8 cellular contexts compared by ENCODE assay signal in genomic region chr19:7340959-7341837, GRCh38. TPM values are rescaled to one million over a fixed set of nuclear protein-coding genes. Genes with fewer than 3 reads are reported as not detected.
DNase-seq lines count a peak whose midpoint lies in the region; ATAC-seq, FAIRE-seq and TF ChIP-seq lines count a peak whose summit lies in the region.

No MANE protein-coding gene starts in this region.

- H3K9me3 ChIP-seq in astrocyte (ENCODE audit: insufficient read depth, low read depth, low read length): peaks cover 4% of the 10 kb centered on the region
- no peaks in the 10 kb centered on the region for H3K9me3 ChIP-seq in skeletal muscle tissue (ENCODE audit: control insufficient read depth in 3 of 3, low read length in 3 of 3)

- no peak overlapping the region for H3K27ac ChIP-seq in astrocyte (ENCODE audit: low read depth, low read length)
- no peak overlapping the region for H3K27ac ChIP-seq in skeletal muscle tissue (ENCODE audit: low read depth, low read length)

- no peaks in the 10 kb centered on the region for H3K36me3 Mint-ChIP-seq in T-helper 2 cell treated with Interferon-gamma antibody and Interleukin-4, amounts not matched to agents 5 μg/mL and 100 μg/mL, for 36 hours (ENCODE audit: low read depth)
- H3K36me3 Mint-ChIP-seq in astrocyte (ENCODE audit: low read depth, unreplicated experiment): no peaks in the 10 kb centered on the region

- H3K4me3 ChIP-seq in GM06990 (replicated peaks; ENCODE audit: low read depth, low read length) (no peak overlapping the region), astrocyte (ENCODE audit: insufficient read depth, low read depth, low read length) (no peak overlapping the region), skeletal muscle tissue (ENCODE audit: low read length in 3 of 3) (no peak overlapping the region)

- no peak for ATAC-seq in GM21526 (IDR thresholded peaks at IDR 0.05; ENCODE audit: low FRiP score, unreplicated experiment)

- H3K27ac Mint-ChIP-seq in T-helper 2 cell treated with Interferon-gamma antibody and Interleukin-4, amounts not matched to agents 5 μg/mL and 100 μg/mL, for 36 hours: peak overlapping the region; percentile 38
- H3K27ac Mint-ChIP-seq in astrocyte (ENCODE audit: unreplicated experiment): no peak overlapping the region

- H3K27me3 Mint-ChIP-seq in T-helper 2 cell treated with Interferon-gamma antibody and Interleukin-4, amounts not matched to agents 5 μg/mL and 100 μg/mL, for 36 hours (ENCODE audit: low read depth): no peaks in the 10 kb centered on the region
- peaks cover 8% of the 10 kb centered on the region for H3K27me3 Mint-ChIP-seq in astrocyte (ENCODE audit: low read depth, unreplicated experiment)

- H3K36me3 ChIP-seq in GM06990 (ENCODE audit: control insufficient read depth, insufficient read depth, low read length) (no peaks in the 10 kb centered on the region), astrocyte (ENCODE audit: insufficient read depth, low read length) (no peaks in the 10 kb centered on the region), skeletal muscle tissue (ENCODE audit: control insufficient read depth in 3 of 3, insufficient read depth in 3 of 3, low read length in 3 of 3) (no peaks in the 10 kb centered on the region)

- H2AFZ ChIP-seq in astrocyte (ENCODE audit: low read depth, low read length): peak overlapping the region; percentile 46

- H4K20me1 ChIP-seq in astrocyte (ENCODE audit: insufficient read depth, low read length): no peaks in the 10 kb centered on the region

- H3K79me2 ChIP-seq in astrocyte (ENCODE audit: insufficient read depth, low read length): no peaks in the 10 kb centered on the region

- no peak overlapping the region for H3K4me2 ChIP-seq in astrocyte (ENCODE audit: low read length)

- peaks cover 56% of the 10 kb centered on the region for H3K4me1 Mint-ChIP-seq in T-helper 2 cell treated with Interferon-gamma antibody and Interleukin-4, amounts not matched to agents 5 μg/mL and 100 μg/mL, for 36 hours (ENCODE audit: low read depth)
- no peaks in the 10 kb centered on the region for H3K4me1 Mint-ChIP-seq in astrocyte (ENCODE audit: low read depth, unreplicated experiment)

- H3K4me1 ChIP-seq in astrocyte (ENCODE audit: insufficient read depth, low read length) (no peaks in the 10 kb centered on the region), skeletal muscle tissue (ENCODE audit: control insufficient read depth in 3 of 3, insufficient read depth in 3 of 3, low read length in 3 of 3) (peaks cover 0 to 6% (median 6%) of the 10 kb centered on the region in 3 donors)

- H3K9ac ChIP-seq in astrocyte (ENCODE audit: low read length): no peak overlapping the region
- peak overlapping the region in 2 of 3 donors; percentile 20 to 30 for H3K9ac ChIP-seq in skeletal muscle tissue (ENCODE audit: low read depth in 1 of 3, low read length in 3 of 3)

- TF ChIP-seq CTCF in GM06990 (IDR thresholded peaks at IDR 0.05; ENCODE audit: insufficient read depth, low read length, poor library complexity, severe bottlenecking) (peak; percentile 89), astrocyte (IDR thresholded peaks at IDR 0.05; ENCODE audit: insufficient read depth, low read depth, low read length) (peak; percentile 90)

- H3K4me3 Mint-ChIP-seq in T-helper 2 cell treated with Interferon-gamma antibody and Interleukin-4, amounts not matched to agents 5 μg/mL and 100 μg/mL, for 36 hours: peak overlapping the region; percentile 42
- H3K4me3 Mint-ChIP-seq in astrocyte (ENCODE audit: unreplicated experiment): no peak overlapping the region

- no peaks in the 10 kb centered on the region for H3K9me3 Mint-ChIP-seq in T-helper 2 cell treated with Interferon-gamma antibody and Interleukin-4, amounts not matched to agents 5 μg/mL and 100 μg/mL, for 36 hours
- no peaks in the 10 kb centered on the region for H3K9me3 Mint-ChIP-seq in astrocyte (ENCODE audit: unreplicated experiment)

- DNase-seq in GM06990 (ENCODE audit: extremely low read depth, insufficient read length): peak; percentile 75
- peak; percentile 69 for DNase-seq in NCI-H1105 treated with DMSO at 0.1 percent for 48 hours (lab: John Stamatoyannopoulos, UW)
- DNase-seq in T-helper 2 cell treated with Interferon-gamma antibody and Interleukin-4, amounts not matched to agents 5 μg/mL and 100 μg/mL, for 36 hours (ENCODE audit: low spot score): peak; percentile 57
- peak; percentile 29 for DNase-seq in astrocyte (ENCODE audit: low read depth)
- DNase-seq in hippocampal formation (lab: John Stamatoyannopoulos, UW): peak; percentile 66 to 74
- no peak for DNase-seq in GM19240 (ENCODE audit: insufficient read length, low spot score)

- FAIRE-seq in astrocyte (lab: Jason Lieb, UNC): peak; percentile 63

- H3K27me3 ChIP-seq in GM06990 (replicated peaks; ENCODE audit: control insufficient read depth, insufficient read depth, low read length) (no peaks in the 10 kb centered on the region), astrocyte (ENCODE audit: insufficient read depth, low read length) (no peaks in the 10 kb centered on the region), skeletal muscle tissue (ENCODE audit: control insufficient read depth in 3 of 3, insufficient read depth in 3 of 3, low read length in 3 of 3) (peaks cover 0 to 8% (median 5%) of the 10 kb centered on the region in 3 donors)

RNA-seq across cellular contexts. Expression of gene ARHGEF18, which starts 7.5 kb away (rescaled TPM):
- total RNA-seq in astrocyte: 44.6 and 45.2 TPM in 2 replicates
- 12.0 TPM for total RNA-seq in skeletal muscle tissue

RNA-seq across cellular contexts. Expression of gene INSR, which starts 47.0 kb away (rescaled TPM):
- total RNA-seq in astrocyte (7.9 and 9.2 TPM in 2 replicates), skeletal muscle tissue (38.6 TPM)
